In genomic region chr13:39604736-39605135, GRCh38 we compare ENCODE assay signal across 23 cellular contexts.
"Had no signal": no experiment of that assay in that cellular context is flagged by ENCODE, and none has a peak within 500 bp of the region (broad histone marks: within the 10 kb centered on the region; RNA-seq: fewer than 3 reads in every experiment).

No MANE protein-coding gene starts in this region.

- H3K4me3 ChIP-seq: coronary artery, gastroesophageal sphincter, hepatocyte, lung, right lobe of liver, suprapubic skin, transverse colon had no signal

- H3K27ac Mint-ChIP-seq: memory B cell; natural killer cell treated with Interleukin-12 subunit alpha and Interleukin-12 subunit beta and Interleukin-15 and Interleukin-18, amount 100 ng/mL, for 72 hours; progenitor cell of endocrine pancreas; stimulated activated naive B cell treated with anti-CD40 and anti-IgM and Interleukin-4, amounts not matched to agents 10 μg/mL and 1 μg/mL and 100 μg/mL, for 72 hours; stimulated activated naive CD8-positive, alpha-beta T cell treated with anti-CD3 and anti-CD28 coated beads, Interleukin-15, Interleukin-2, amounts not matched to agents 100 ng/mL and 50 ng/mL, for 24 hours had no signal

- H3K36me3 ChIP-seq: esophagus muscularis mucosa, gastroesophageal sphincter, right lobe of liver, suprapubic skin, transverse colon had no signal

- H2AFZ ChIP-seq: hepatocyte, parathyroid adenoma had no signal

- DNase-seq: dermis blood vessel endothelial cell; effector memory CD4-positive, alpha-beta T cell; foreskin keratinocyte; heart left ventricle; kidney; right lobe of liver; small intestine; stimulated activated CD4-positive, alpha-beta T cell treated with anti-CD3 and anti-CD28 coated beads, Interleukin-15, amount 100 ng/mL, for 24 hours; stimulated activated CD4-positive, alpha-beta T cell treated with anti-CD3 and anti-CD28 coated beads, Interleukin-2, amount 100 ng/mL, for 48 hours; stimulated activated naive B cell treated with anti-CD40 and anti-IgM and Interleukin-4, amounts not matched to agents 10 μg/mL and 1 μg/mL and 100 μg/mL, for 72 hours; transverse colon had no signal

- H3K36me3 Mint-ChIP-seq: memory B cell; natural killer cell treated with Interleukin-12 subunit alpha and Interleukin-12 subunit beta and Interleukin-15 and Interleukin-18, amount 100 ng/mL, for 72 hours; stimulated activated naive B cell treated with anti-CD40 and anti-IgM and Interleukin-4, amounts not matched to agents 10 μg/mL and 1 μg/mL and 100 μg/mL, for 72 hours had no signal

- H3K9me3 Mint-ChIP-seq: memory B cell; natural killer cell treated with Interleukin-12 subunit alpha and Interleukin-12 subunit beta and Interleukin-15 and Interleukin-18, amount 100 ng/mL, for 72 hours; stimulated activated naive B cell treated with anti-CD40 and anti-IgM and Interleukin-4, amounts not matched to agents 10 μg/mL and 1 μg/mL and 100 μg/mL, for 72 hours; stimulated activated naive CD8-positive, alpha-beta T cell treated with anti-CD3 and anti-CD28 coated beads, Interleukin-15, Interleukin-2, amounts not matched to agents 100 ng/mL and 50 ng/mL, for 24 hours had no signal

- H3K9me3 ChIP-seq: esophagus muscularis mucosa, gastroesophageal sphincter, heart left ventricle, right lobe of liver, suprapubic skin, transverse colon had no signal

- H3K4me3 Mint-ChIP-seq: memory B cell; natural killer cell treated with Interleukin-12 subunit alpha and Interleukin-12 subunit beta and Interleukin-15 and Interleukin-18, amount 100 ng/mL, for 72 hours; stimulated activated naive B cell treated with anti-CD40 and anti-IgM and Interleukin-4, amounts not matched to agents 10 μg/mL and 1 μg/mL and 100 μg/mL, for 72 hours had no signal

- ATAC-seq: foreskin keratinocyte; gastroesophageal sphincter; heart left ventricle; left lobe of liver; natural killer cell treated with Interleukin-12 subunit alpha and Interleukin-12 subunit beta and Interleukin-15 and Interleukin-18, amount 100 ng/mL, for 72 hours; right lobe of liver; stimulated activated naive B cell treated with anti-CD40 and anti-IgM and Interleukin-4, amounts not matched to agents 10 μg/mL and 1 μg/mL and 100 μg/mL, for 72 hours had no signal

- H3K4me1 ChIP-seq: parathyroid adenoma had no signal

- H3K27me3 ChIP-seq: esophagus muscularis mucosa, foreskin keratinocyte, gastroesophageal sphincter, right lobe of liver, suprapubic skin had no signal
